In the genomic region with DNA sequence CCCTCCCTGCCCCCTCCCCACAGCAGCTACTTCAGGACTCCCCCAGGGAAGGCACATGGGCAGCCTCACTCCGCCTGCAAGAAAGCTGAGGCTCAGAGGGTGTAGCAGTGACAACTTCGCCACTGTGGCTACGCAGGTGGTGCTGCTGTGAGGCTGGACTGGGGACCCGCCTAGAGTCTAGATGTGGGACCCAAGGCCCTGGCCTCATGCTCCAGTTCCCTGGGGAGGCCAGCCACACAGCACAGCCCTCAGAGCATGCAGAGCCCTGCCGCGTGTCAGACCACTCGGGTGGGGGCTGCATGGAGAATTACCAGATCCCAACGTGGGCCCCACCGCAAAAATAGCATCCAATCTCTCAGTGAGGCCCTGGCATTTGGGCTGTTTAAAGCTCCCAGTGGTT, we compare ENCODE assay signal across 27 cellular contexts. TPM values are rescaled to one million over a fixed set of nuclear protein-coding genes. Genes with fewer than 3 reads are reported as not detected.
DNase-seq lines count a peak whose midpoint lies in the region; ATAC-seq, FAIRE-seq and TF ChIP-seq lines count a peak whose summit lies in the region.
"Had no signal": no experiment of that assay in that cellular context is flagged by ENCODE, and none has a peak within 500 bp of the region (broad histone marks: within the 10 kb centered on the region; RNA-seq: fewer than 3 reads in every experiment).

No MANE protein-coding gene starts in this region.

- H3K14ac ChIP-seq in neuronal stem cell (ENCODE audit: low read length): no peak overlapping the region

- TF ChIP-seq EP300 in HepG2 (IDR thresholded peaks at IDR 0.05; ENCODE audit: low read depth in 2 of 2, low read length in 2 of 2) (no peak), HepG2 (CRISPR knock-in tag; IDR thresholded peaks at IDR 0.05; ENCODE audit: borderline replicate concordance) (no peak)

- in situ Hi-C loops in HepG2 (cut with HindIII; ENCODE audit: extremely low pct_ligation_motif_present, low pct_unique_long_range_greater_than_20kb): no loop called here

- H3K79me2 ChIP-seq in HepG2 (ENCODE audit: insufficient read depth, low read length): no peaks in the 10 kb centered on the region

- ATAC-seq in HepG2: no peak
- no peak for ATAC-seq in right lobe of liver
- ATAC-seq: A549; CD8-positive, alpha-beta T cell; GM12878 had no signal

- POLR2A ChIA-PET in HepG2 (lab: Yijun Ruan, JAX): no interaction called here

- H3K18ac ChIP-seq in neuronal stem cell (ENCODE audit: low read length): peak overlapping the region; percentile 55

- H2BK120ac ChIP-seq in neuronal stem cell (ENCODE audit: low read depth, low read length): no peak overlapping the region

- no peaks in the 10 kb centered on the region for H3K79me1 ChIP-seq in neuronal stem cell (ENCODE audit: low read depth, low read length)

- no peak overlapping the region for H2AK5ac ChIP-seq in neuronal stem cell (ENCODE audit: low read depth, low read length)

- H3K36me3 ChIP-seq in HepG2 (replicated peaks in 1 of 2; ENCODE audit: control insufficient read depth in 1 of 2, insufficient read depth in 2 of 2, low read length in 2 of 2) (peaks cover 18 to 48% of the 10 kb centered on the region in 2 experiments), right lobe of liver (peaks cover 0 to 22% (median 1%) of the 10 kb centered on the region in 4 donors), neuronal stem cell (replicated peaks in 1 of 2; ENCODE audit: control insufficient read depth in 2 of 2, insufficient read depth in 2 of 2, low read length in 2 of 2) (peaks cover 14 to 17% of the 10 kb centered on the region in 2 donors), spleen (peaks cover 0 to 90% (median 60%) of the 10 kb centered on the region in 6 donors), esophagus squamous epithelium (peaks cover 8 to 89% (median 10%) of the 10 kb centered on the region in 3 donors)

- H3K9ac ChIP-seq in HepG2 (ENCODE audit: insufficient read depth, low read depth, low read length) (no peak overlapping the region), neuronal stem cell (ENCODE audit: low read depth, low read length, poor library complexity) (no peak overlapping the region)
- H3K9ac ChIP-seq: BLaER1 treated with 17β-estradiol and CSF1 and Interleukin-3, amounts not matched to agents 10 nM and 100 nM had no signal

- H3K9me3 ChIP-seq in HepG2 (ENCODE audit: low read length): no peaks in the 10 kb centered on the region
- no peaks in the 10 kb centered on the region for H3K9me3 ChIP-seq in right lobe of liver
- peaks cover 0 to 2% of the 10 kb centered on the region in 2 donors for H3K9me3 ChIP-seq in neuronal stem cell (replicated peaks in 1 of 2; ENCODE audit: control insufficient read depth in 2 of 2, insufficient read depth in 1 of 2, low read depth in 1 of 2, low read length in 2 of 2)
- H3K9me3 ChIP-seq in spleen: no peaks in the 10 kb centered on the region
- no peaks in the 10 kb centered on the region for H3K9me3 ChIP-seq in esophagus squamous epithelium
- H3K9me3 ChIP-seq: A549; BLaER1 treated with 17β-estradiol and CSF1 and Interleukin-3, amounts not matched to agents 10 nM and 100 nM; Caco-2 had no signal

- no peak for TF ChIP-seq RAD21 in HepG2 (CRISPR knock-in tag; IDR thresholded peaks at IDR 0.05)

- FAIRE-seq in HepG2 (lab: Jason Lieb, UNC): no peak
- FAIRE-seq: A549, GM12878, GM12892, GM18507 had no signal

- intact Hi-C loops in HepG2 (cut with micrococcal nuclease; ENCODE audit: unreplicated experiment): no loop called here
- intact Hi-C loops in right lobe of liver (cut with DNase I): no loop called here
- intact Hi-C loops in spleen (cut with DNase I; ENCODE audit: low total_unique reads): no loop called here
- intact Hi-C loops in esophagus squamous epithelium (cut with DNase I): no loop called here

- DNase-seq in HepG2 (ENCODE audit: low spot score) (no peak), right lobe of liver (no peak), neuronal stem cell (ENCODE audit: low spot score) (no peak), spleen (peak; percentile 62), esophagus squamous epithelium (lab: John Stamatoyannopoulos, UW) (no peak), NOMO-1 (lab: John Stamatoyannopoulos, UW; ENCODE audit: unreplicated experiment in 2 of 2) (no peak), GM19240 (ENCODE audit: insufficient read length, low spot score) (no peak)
- DNase-seq: AML-193; Caco-2; Calu3; CD4-positive, alpha-beta T cell; CD8-positive, alpha-beta T cell; DMS 273 treated with DMSO at 0.1 percent for 48 hours; DMS153; DMS53; DMS79; DND-41; EL; GDM1 had no signal

- H4K91ac ChIP-seq in neuronal stem cell (ENCODE audit: low read depth, low read length, poor library complexity): no peak overlapping the region

- H2AFZ ChIP-seq in HepG2 (ENCODE audit: low read length) (no peak overlapping the region), neuronal stem cell (ENCODE audit: low read length) (no peak overlapping the region)

- H3K27me3 ChIP-seq in HepG2 (ENCODE audit: control insufficient read depth in 1 of 2, insufficient read depth in 2 of 2, low read length in 2 of 2) (no peaks in the 10 kb centered on the region), right lobe of liver (no peaks in the 10 kb centered on the region), neuronal stem cell (ENCODE audit: control insufficient read depth in 3 of 3, insufficient read depth in 3 of 3, low read depth in 1 of 3, low read length in 3 of 3) (no peaks in the 10 kb centered on the region), spleen (replicated peaks in 1 of 7) (no peaks in the 10 kb centered on the region), esophagus squamous epithelium (no peaks in the 10 kb centered on the region)
- H3K27me3 ChIP-seq: BLaER1 treated with 17β-estradiol and CSF1 and Interleukin-3, amounts not matched to agents 10 nM and 100 nM had no signal

- no peaks in the 10 kb centered on the region for H3K4me1 ChIP-seq in HepG2 (ENCODE audit: insufficient read depth, low read length)
- H3K4me1 ChIP-seq in right lobe of liver: peaks cover 0 to 4% (median 0%) of the 10 kb centered on the region in 4 donors
- peaks cover 19 to 21% of the 10 kb centered on the region in 2 donors for H3K4me1 ChIP-seq in neuronal stem cell (ENCODE audit: control insufficient read depth in 2 of 2, insufficient read depth in 1 of 2, low read depth in 1 of 2, low read length in 2 of 2)
- H3K4me1 ChIP-seq in spleen: no peaks in the 10 kb centered on the region
- no peaks in the 10 kb centered on the region for H3K4me1 ChIP-seq in esophagus squamous epithelium
- H3K4me1 ChIP-seq: A549, Caco-2 had no signal

- H2BK5ac ChIP-seq in neuronal stem cell (ENCODE audit: low read length): no peak overlapping the region

- H3K4me2 ChIP-seq in HepG2 (ENCODE audit: low read depth, low read length) (no peak overlapping the region), neuronal stem cell (ENCODE audit: insufficient read depth, low read length, poor library complexity, severe bottlenecking) (no peak overlapping the region)
- H3K4me2 ChIP-seq: A549; BLaER1 treated with 17β-estradiol and CSF1 and Interleukin-3, amounts not matched to agents 10 nM and 100 nM had no signal

- H3K4ac ChIP-seq in neuronal stem cell (ENCODE audit: low read length): no peak overlapping the region

- H3K23ac ChIP-seq in neuronal stem cell (ENCODE audit: low read depth, low read length, poor library complexity): no peak overlapping the region

- no peaks in the 10 kb centered on the region for H4K20me1 ChIP-seq in HepG2 (ENCODE audit: insufficient read depth, low read length)

- WGBS in HepG2 (ENCODE audit: low lambda C conversion rate): 92% methylated on average over 7 of the region's 9 CpGs
- no CpG with 5 or more reads among the region's 9 CpGs for WGBS in right lobe of liver (ENCODE audit: insufficient coverage, low coverage, low lambda C conversion rate, missing lambda C conversion rate)
- no CpG with 5 or more reads among the region's 9 CpGs for WGBS in neuronal stem cell (ENCODE audit: extremely low coverage in 2 of 2, insufficient read length in 2 of 2, insufficient replicate concordance in 1 of 2), 2 donors
- WGBS in spleen, 5 donors: 90 to 96% (median 94%) methylated on average over 6 to 9 of the region's 9 CpGs
- WGBS in esophagus squamous epithelium, 2 donors: 100% methylated on average over 2 of the region's 9 CpGs; no CpG with 5 or more reads in 1 of the 2 donors

- CTCF ChIA-PET in HepG2 (lab: Yijun Ruan, JAX; ENCODE audit: low intra/inter-chr PET ratio, low total read pairs): no interaction called here

- BruUV-seq in HepG2 (replicated peaks; lab: Mats Ljungman, UMichigan): no TSS peak

- no peak overlapping the region for H4K8ac ChIP-seq in neuronal stem cell (ENCODE audit: low read depth, low read length)

- H3K27ac ChIP-seq in HepG2 (ENCODE audit: extremely low read length, insufficient read depth, low read length): no peak overlapping the region
- H3K27ac ChIP-seq in right lobe of liver: no peak overlapping the region
- no peak overlapping the region for H3K27ac ChIP-seq in neuronal stem cell (replicated peaks; ENCODE audit: low read length)
- no peak overlapping the region for H3K27ac ChIP-seq in spleen
- H3K27ac ChIP-seq in esophagus squamous epithelium: no peak overlapping the region
- H3K27ac ChIP-seq: 22Rv1; A549; BLaER1 treated with 17β-estradiol and CSF1 and Interleukin-3, amounts not matched to agents 10 nM and 100 nM; C4-2B had no signal

- no peak overlapping the region for H2BK15ac ChIP-seq in neuronal stem cell (ENCODE audit: low read length)

- TF ChIP-seq POLR2A in HepG2 (IDR thresholded peaks at IDR 0.05; ENCODE audit: insufficient read depth in 1 of 2, low read depth in 2 of 2, low read length in 2 of 2) (no peak), right lobe of liver (IDR thresholded peaks at IDR 0.05) (no peak), spleen (IDR thresholded peaks at IDR 0.05) (no peak), esophagus squamous epithelium (IDR thresholded peaks at IDR 0.05) (no peak)

- no peak overlapping the region for H2BK12ac ChIP-seq in neuronal stem cell (ENCODE audit: low read length)

- TF ChIP-seq CTCF in HepG2 (CRISPR knock-in tag; IDR thresholded peaks at IDR 0.05) (no peak), right lobe of liver (IDR thresholded peaks at IDR 0.05) (no peak), spleen (IDR thresholded peaks at IDR 0.05 in 8 of 11, conservative IDR thresholded peaks at IDR 0.05 in 3 of 11) (no peak), esophagus squamous epithelium (IDR thresholded peaks at IDR 0.05) (no peak)

- H3K4me3 ChIP-seq in HepG2 (replicated peaks in 1 of 3; ENCODE audit: insufficient read depth in 1 of 3, low read depth in 2 of 3, low read length in 3 of 3) (no peak overlapping the region), right lobe of liver (no peak overlapping the region), neuronal stem cell (ENCODE audit: low read length in 2 of 2) (no peak overlapping the region), spleen (no peak overlapping the region), esophagus squamous epithelium (no peak overlapping the region)
- H3K4me3 ChIP-seq: A549; BLaER1 treated with 17β-estradiol and CSF1 and Interleukin-3, amounts not matched to agents 10 nM and 100 nM; GM12878 had no signal

RNA-seq across cellular contexts. Expression of a gene that starts 30.8 kb away (rescaled TPM):
- total RNA-seq in HepG2 (2016; rRNA removed; fragmentation: Illumina TruSeq; extraction: Trizol) (not detected in 2 replicates), right lobe of liver (10 to 100 TPM in 1 of 6 experiments, 1 to 10 TPM in 3, under 1 TPM in 2; 0.56 to 10.7 (median 1.8) TPM), spleen (10 to 100 TPM; 12.9 to 88.7 (median 34.9) TPM), esophagus squamous epithelium (1 to 10 TPM in 1 of 4 donors, under 1 TPM in 3; 0.38 to 2.6 (median 0.68) TPM)
- total RNA-seq in HepG2 (2016; cell fraction: cytosol; rRNA removed; fragmentation: Illumina TruSeq; extraction: Trizol; ENCODE audit: low read depth): not detected in 2 replicates
- total RNA-seq in HepG2 (2016; cell fraction: insoluble cytoplasmic fraction; rRNA removed; fragmentation: Illumina TruSeq; extraction: Trizol): 0.04 TPM in 1 of 2 replicates, not detected in the other
- total RNA-seq in HepG2 (2016; cell fraction: membrane; rRNA removed; fragmentation: Illumina TruSeq; extraction: Trizol): not detected in 2 replicates
- total RNA-seq in HepG2 (2016; cell fraction: nucleus; rRNA removed; fragmentation: Illumina TruSeq; extraction: Trizol): not detected in 2 replicates
- polyA plus RNA-seq in HepG2 (2011; rRNA removed) (0.03 TPM in 1 of 2 replicates, not detected in the other), spleen (10 to 100 TPM in 1 of 3 donors, 1 to 10 TPM in 2; 1.7 to 13.5 (median 2.9) TPM)
- not detected in 2 replicates for polyA plus RNA-seq in HepG2 (2011; cell fraction: cytosol; rRNA removed)
- polyA plus RNA-seq in HepG2 (2011; cell fraction: nucleus; rRNA removed): not detected in 2 replicates
- polyA plus RNA-seq in HepG2 (2012): 0.19 TPM in 1 of 2 replicates, not detected in the other
- polyA plus RNA-seq in HepG2 (2016; cell fraction: cytosol; fragmentation: Illumina TruSeq; extraction: Trizol; ENCODE audit: low read depth): 0.08 TPM in 1 of 2 replicates, not detected in the other
- not detected in 2 replicates for polyA plus RNA-seq in HepG2 (2016; cell fraction: insoluble cytoplasmic fraction; fragmentation: Illumina TruSeq; extraction: Trizol; ENCODE audit: low read depth)
- not detected in 2 replicates for polyA plus RNA-seq in HepG2 (2016; cell fraction: membrane; fragmentation: Illumina TruSeq; extraction: Trizol; ENCODE audit: low read depth)
- not detected in 2 replicates for polyA plus RNA-seq in HepG2 (2016; cell fraction: nucleus; fragmentation: Illumina TruSeq; extraction: Trizol; ENCODE audit: insufficient read depth, low read depth)
- not detected in 2 replicates for polyA minus RNA-seq in HepG2 (2011; rRNA and poly(A)+ RNA removed; ENCODE audit: low replicate concordance)
- not detected in 2 replicates for polyA minus RNA-seq in HepG2 (2011; cell fraction: cytosol; rRNA and poly(A)+ RNA removed)
- not detected in 2 replicates for polyA minus RNA-seq in HepG2 (2011; cell fraction: nucleus; rRNA and poly(A)+ RNA removed)
- polyA plus RNA-seq in neuronal stem cell (2013, experiment 1 of 2): 9.1 TPM
- polyA plus RNA-seq in neuronal stem cell (2013, experiment 2 of 2): 8.0 TPM
- total RNA-seq: B cell; Caco-2; CD4-positive, alpha-beta T cell; CD8-positive, alpha-beta T cell had no signal
